Comparison of ENCODE assay signal across 28 cellular contexts in genomic region chr4:129422277-129422676, GRCh38.
"Had no signal": no experiment of that assay in that cellular context is flagged by ENCODE, and none has a peak within 500 bp of the region (broad histone marks: within the 10 kb centered on the region; RNA-seq: fewer than 3 reads in every experiment).

No MANE protein-coding gene starts in this region.

- ATAC-seq: effector memory CD8-positive, alpha-beta T cell; esophagus mucosa; gastrocnemius medialis; heart right ventricle; left cardiac atrium; left lung; left ventricle myocardium superior; lower lobe of right lung; mucosa of descending colon had no signal

- H3K27me3 Mint-ChIP-seq: dendritic cell treated with granulocyte-macrophage colony-stimulating factor and Interleukin-4, amounts not matched to agents 40 ng/mL and 50 ng/mL, for 4 days; effector memory CD8-positive, alpha-beta T cell had no signal

- H3K4me3 ChIP-seq: colonic mucosa, esophagus squamous epithelium, gastrocnemius medialis, heart right ventricle, left lung, lower lobe of right lung, mucosa of descending colon had no signal

- DNase-seq: colonic mucosa; cortex of kidney; effector CD8-positive, alpha-beta T cell; effector memory CD8-positive, alpha-beta T cell; endodermal cell; erythroblast; esophagus squamous epithelium; foreskin fibroblast; foreskin melanocyte; gastrocnemius medialis; glutamatergic neuron; head of caudate nucleus; heart right ventricle; hippocampal formation; left cardiac atrium; left lung; left ventricle myocardium superior; lower lobe of right lung; mesenchymal stem cell; mucosa of descending colon; naive B cell had no signal

- FAIRE-seq: endometrium, islet of Langerhans, keratinocyte had no signal

- H3K4me3 Mint-ChIP-seq: dendritic cell treated with granulocyte-macrophage colony-stimulating factor and Interleukin-4, amounts not matched to agents 40 ng/mL and 50 ng/mL, for 4 days; effector memory CD8-positive, alpha-beta T cell; endodermal cell; mesothelial cell of epicardium; naive B cell had no signal

- H3K36me3 Mint-ChIP-seq: mesothelial cell of epicardium, naive B cell had no signal

- H3K9me3 ChIP-seq: colonic mucosa, esophagus squamous epithelium, gastrocnemius medialis, left lung, lower lobe of right lung, mucosa of descending colon had no signal

- H3K27ac ChIP-seq: colonic mucosa, epithelial cell of prostate, esophagus squamous epithelium, gastrocnemius medialis, heart right ventricle, left lung, lower lobe of right lung had no signal

- H3K4me1 Mint-ChIP-seq: mesothelial cell of epicardium, naive B cell had no signal

- H3K4me1 ChIP-seq: colonic mucosa, esophagus squamous epithelium, gastrocnemius medialis, heart right ventricle, left lung, lower lobe of right lung had no signal

- H3K27me3 ChIP-seq: colonic mucosa, esophagus squamous epithelium, gastrocnemius medialis, heart right ventricle, left lung had no signal

- H3K9me3 Mint-ChIP-seq: dendritic cell treated with granulocyte-macrophage colony-stimulating factor and Interleukin-4, amounts not matched to agents 40 ng/mL and 50 ng/mL, for 4 days; effector memory CD8-positive, alpha-beta T cell; endodermal cell; mesothelial cell of epicardium had no signal

- H3K27ac Mint-ChIP-seq: dendritic cell treated with granulocyte-macrophage colony-stimulating factor and Interleukin-4, amounts not matched to agents 40 ng/mL and 50 ng/mL, for 4 days; effector memory CD8-positive, alpha-beta T cell; endodermal cell; mesothelial cell of epicardium had no signal

- H3K36me3 ChIP-seq: colonic mucosa, esophagus squamous epithelium, gastrocnemius medialis, heart right ventricle, left lung, lower lobe of right lung had no signal
